Comparison of ENCODE assay signal across 18 cellular contexts in genomic region chr1:173915596-173915995, GRCh38. TPM values are rescaled to one million over a fixed set of nuclear protein-coding genes. Genes with fewer than 3 reads are reported as not detected.
DNase-seq lines count a peak whose midpoint lies in the region; ATAC-seq and TF ChIP-seq lines count a peak whose summit lies in the region.
"Had no signal": no experiment of that assay in that cellular context is flagged by ENCODE, and none has a peak within 500 bp of the region (broad histone marks: within the 10 kb centered on the region; RNA-seq: fewer than 3 reads in every experiment).

No MANE protein-coding gene starts in this region.

- no peak overlapping the region for H3K4me3 Mint-ChIP-seq in stimulated activated effector memory CD8-positive, alpha-beta T cell treated with anti-CD3 and anti-CD28 coated beads, Interleukin-12 subunit alpha, Interleukin-12 subunit beta, amount 100 ng/mL, for 72 hours
- H3K4me3 Mint-ChIP-seq: CD14-positive monocyte; CD8-positive, alpha-beta T cell had no signal

- ATAC-seq in HCT116 (no peak), GM18861 (IDR thresholded peaks at IDR 0.05; ENCODE audit: unreplicated experiment) (no peak)
- no peak for ATAC-seq in stimulated activated effector memory CD8-positive, alpha-beta T cell treated with anti-CD3 and anti-CD28 coated beads, Interleukin-12 subunit alpha, Interleukin-12 subunit beta, amount 100 ng/mL, for 72 hours
- ATAC-seq: CD8-positive, alpha-beta T cell had no signal

- H3K9me3 ChIP-seq in HCT116 (ENCODE audit: control insufficient read depth in 1 of 2, insufficient read depth in 1 of 2, low read depth in 1 of 2, low read length in 2 of 2) (no peaks in the 10 kb centered on the region), adipocyte (ENCODE audit: control insufficient read depth, low read length) (no peaks in the 10 kb centered on the region)
- H3K9me3 ChIP-seq: BE2C, HAP-1 had no signal

- H3K4me3 ChIP-seq in HCT116 (replicated peaks in 1 of 2; ENCODE audit: low read depth in 1 of 2, low read length in 2 of 2) (no peak overlapping the region), adipocyte (ENCODE audit: low read length) (no peak overlapping the region)
- H3K4me3 ChIP-seq: HAP-1 had no signal

- H4K20me1 ChIP-seq in HCT116 (ENCODE audit: insufficient read depth): no peaks in the 10 kb centered on the region

- TF ChIP-seq POLR2A in HCT116 (IDR thresholded peaks at IDR 0.05; ENCODE audit: borderline replicate concordance, extremely low read depth, insufficient read depth, insufficient read length): no peak

- H3K9ac ChIP-seq in HCT116 (ENCODE audit: low read length) (no peak overlapping the region), adipocyte (ENCODE audit: low read length) (no peak overlapping the region)

- DNase-seq in HCT116 (ENCODE audit: low read depth, low spot score): no peak
- DNase-seq in adipocyte (ENCODE audit: low read depth): peak; percentile 10
- peak; percentile 41 for DNase-seq in left kidney (ENCODE audit: low read depth, low spot score)
- no peak for DNase-seq in stimulated activated effector memory CD8-positive, alpha-beta T cell treated with anti-CD3 and anti-CD28 coated beads, Interleukin-12 subunit alpha, Interleukin-12 subunit beta, amount 100 ng/mL, for 72 hours (ENCODE audit: low spot score in 2 of 2)
- DNase-seq in cardiac septum (ENCODE audit: low spot score): no peak
- no peak for DNase-seq in NCI-H1436 (lab: John Stamatoyannopoulos, UW)
- DNase-seq: BE2C; CD8-positive, alpha-beta T cell; COR-L47; DMS153; DMS79 treated with DMSO at 0.1 percent for 48 hours; EL; GDM1 had no signal

- H2AFZ ChIP-seq in HCT116 (ENCODE audit: low read depth, low read length, poor library complexity, severe bottlenecking): no peak overlapping the region

- no peaks in the 10 kb centered on the region for H3K27me3 ChIP-seq in HCT116 (ENCODE audit: insufficient read depth, low read length)
- H3K27me3 ChIP-seq in adipocyte (replicated peaks; ENCODE audit: control insufficient read depth, insufficient read depth, low read length): no peaks in the 10 kb centered on the region
- H3K27me3 ChIP-seq: BE2C had no signal

- no peaks in the 10 kb centered on the region for H3K79me2 ChIP-seq in HCT116 (ENCODE audit: insufficient read depth, low read length)

- no peaks in the 10 kb centered on the region for H3K9me2 ChIP-seq in HCT116 (ENCODE audit: insufficient read depth)

- RAD21 ChIA-PET in HCT116 (lab: Charles Lee; ENCODE audit: low non-redundant PET in 1 of 2, low total read pairs in 2 of 2, uncharacterized antibody in 2 of 2, unreplicated experiment in 2 of 2): no interaction called here

- CTCF ChIA-PET in HCT116 (lab: Charles Lee): no interaction called here

- no TSS peak for BruUV-seq in HCT116 (replicated peaks; lab: Mats Ljungman, UMichigan)

- no peaks in the 10 kb centered on the region for H3K36me3 Mint-ChIP-seq in stimulated activated effector memory CD8-positive, alpha-beta T cell treated with anti-CD3 and anti-CD28 coated beads, Interleukin-12 subunit alpha, Interleukin-12 subunit beta, amount 100 ng/mL, for 72 hours
- H3K36me3 Mint-ChIP-seq: CD14-positive monocyte; CD8-positive, alpha-beta T cell had no signal

- no peaks in the 10 kb centered on the region for H3K4me1 ChIP-seq in HCT116 (ENCODE audit: control insufficient read depth in 1 of 2, insufficient read depth in 2 of 2, low read length in 2 of 2)
- H3K4me1 ChIP-seq in adipocyte (ENCODE audit: control insufficient read depth, insufficient read depth, low read length): no peaks in the 10 kb centered on the region
- H3K4me1 ChIP-seq: BE2C, HAP-1 had no signal

- H3K27ac ChIP-seq in HCT116 (ENCODE audit: low read depth, low read length): no peak overlapping the region
- H3K27ac ChIP-seq: HL-60 had no signal

- no peaks in the 10 kb centered on the region for H3K9me3 Mint-ChIP-seq in stimulated activated effector memory CD8-positive, alpha-beta T cell treated with anti-CD3 and anti-CD28 coated beads, Interleukin-12 subunit alpha, Interleukin-12 subunit beta, amount 100 ng/mL, for 72 hours
- H3K9me3 Mint-ChIP-seq: CD8-positive, alpha-beta T cell had no signal

- H3K4me1 Mint-ChIP-seq in stimulated activated effector memory CD8-positive, alpha-beta T cell treated with anti-CD3 and anti-CD28 coated beads, Interleukin-12 subunit alpha, Interleukin-12 subunit beta, amount 100 ng/mL, for 72 hours: no peaks in the 10 kb centered on the region
- H3K4me1 Mint-ChIP-seq: CD14-positive monocyte had no signal

- POLR2A ChIA-PET in HCT116 (lab: Charles Lee): no interaction called here

- intact Hi-C loops in HCT116 (cut with micrococcal nuclease): no loop called here
- intact Hi-C loops in cardiac septum (cut with DNase I): no loop called here

- TF ChIP-seq CTCF in HCT116 (IDR thresholded peaks at IDR 0.05 in 2 of 3, conservative IDR thresholded peaks at IDR 0.05 in 1 of 3; ENCODE audit: borderline replicate concordance in 1 of 3, insufficient read depth in 1 of 3, low read depth in 2 of 3, low read length in 2 of 3): no peak

- H3K27ac Mint-ChIP-seq in stimulated activated effector memory CD8-positive, alpha-beta T cell treated with anti-CD3 and anti-CD28 coated beads, Interleukin-12 subunit alpha, Interleukin-12 subunit beta, amount 100 ng/mL, for 72 hours: peak overlapping the region; percentile 55
- H3K27ac Mint-ChIP-seq: CD8-positive, alpha-beta T cell had no signal

- H3K4me2 ChIP-seq in HCT116 (ENCODE audit: low read length): no peak overlapping the region

- TF ChIP-seq RAD21 in HCT116 (IDR thresholded peaks at IDR 0.05; ENCODE audit: low read depth): no peak

- H3K36me3 ChIP-seq in HCT116 (ENCODE audit: control insufficient read depth in 1 of 2, insufficient read depth in 2 of 2, low read length in 2 of 2): no peaks in the 10 kb centered on the region
- no peaks in the 10 kb centered on the region for H3K36me3 ChIP-seq in adipocyte (ENCODE audit: control insufficient read depth, insufficient read depth, low read length, severe bottlenecking)
- H3K36me3 ChIP-seq: BE2C, HAP-1 had no signal

TF ChIP-seq in HCT116, 20 proteins besides CTCF, POLR2A, EP300 and RAD21:
- no peak for TF ChIP-seq ZBTB33 (IDR thresholded peaks at IDR 0.05; ENCODE audit: extremely low read depth, insufficient replicate concordance, low read length)
- TF ChIP-seq, protein P1, sequence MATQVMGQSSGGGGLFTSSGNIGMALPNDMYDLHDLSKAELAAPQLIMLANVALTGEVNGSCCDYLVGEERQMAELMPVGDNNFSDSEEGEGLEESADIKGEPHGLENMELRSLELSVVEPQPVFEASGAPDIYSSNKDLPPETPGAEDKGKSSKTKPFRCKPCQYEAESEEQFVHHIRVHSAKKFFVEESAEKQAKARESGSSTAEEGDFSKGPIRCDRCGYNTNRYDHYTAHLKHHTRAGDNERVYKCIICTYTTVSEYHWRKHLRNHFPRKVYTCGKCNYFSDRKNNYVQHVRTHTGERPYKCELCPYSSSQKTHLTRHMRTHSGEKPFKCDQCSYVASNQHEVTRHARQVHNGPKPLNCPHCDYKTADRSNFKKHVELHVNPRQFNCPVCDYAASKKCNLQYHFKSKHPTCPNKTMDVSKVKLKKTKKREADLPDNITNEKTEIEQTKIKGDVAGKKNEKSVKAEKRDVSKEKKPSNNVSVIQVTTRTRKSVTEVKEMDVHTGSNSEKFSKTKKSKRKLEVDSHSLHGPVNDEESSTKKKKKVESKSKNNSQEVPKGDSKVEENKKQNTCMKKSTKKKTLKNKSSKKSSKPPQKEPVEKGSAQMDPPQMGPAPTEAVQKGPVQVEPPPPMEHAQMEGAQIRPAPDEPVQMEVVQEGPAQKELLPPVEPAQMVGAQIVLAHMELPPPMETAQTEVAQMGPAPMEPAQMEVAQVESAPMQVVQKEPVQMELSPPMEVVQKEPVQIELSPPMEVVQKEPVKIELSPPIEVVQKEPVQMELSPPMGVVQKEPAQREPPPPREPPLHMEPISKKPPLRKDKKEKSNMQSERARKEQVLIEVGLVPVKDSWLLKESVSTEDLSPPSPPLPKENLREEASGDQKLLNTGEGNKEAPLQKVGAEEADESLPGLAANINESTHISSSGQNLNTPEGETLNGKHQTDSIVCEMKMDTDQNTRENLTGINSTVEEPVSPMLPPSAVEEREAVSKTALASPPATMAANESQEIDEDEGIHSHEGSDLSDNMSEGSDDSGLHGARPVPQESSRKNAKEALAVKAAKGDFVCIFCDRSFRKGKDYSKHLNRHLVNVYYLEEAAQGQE (IDR thresholded peaks at IDR 0.05; ENCODE audit: low read depth): peak; percentile 9; the same call in 1 of the 2 replicates
TF ChIP-seq in HCT116: peak in this region for 1.

RNA-seq across cellular contexts. Expression of gene SERPINC1, which starts 1.5 kb away (rescaled TPM):
- total RNA-seq in HCT116 (2021; ENCODE audit: unreplicated experiment) (0.61 TPM), cardiac septum (0.40 TPM)
- 0.05 TPM in 2 replicates for polyA plus RNA-seq in HCT116 (2012)
- total RNA-seq: CD8-positive, alpha-beta T cell; H1 had no signal
- polyA plus RNA-seq: CD14-positive monocyte had no signal

RNA-seq across cellular contexts. Expression of gene ZBTB37, which starts 47.4 kb away (rescaled TPM):
- total RNA-seq in HCT116 (2021; ENCODE audit: unreplicated experiment) (9.5 TPM), cardiac septum (14.3 TPM)
- polyA plus RNA-seq in HCT116 (2012): 1.2 and 1.5 TPM in 2 replicates

RNA-seq across cellular contexts. Expression of gene GAS5, which starts 47.8 kb away (rescaled TPM):
- total RNA-seq in HCT116 (2021; ENCODE audit: unreplicated experiment) (798 TPM), cardiac septum (58.0 TPM)
- polyA plus RNA-seq in HCT116 (2012): 1,128 and 1,575 TPM in 2 replicates

Comparison
In these comparisons a context has a peak if more than half of its experiments do, and no peak if none do; other contexts are left out.
1. DNase-seq: peak in adipocyte (single experiment) and left kidney (single experiment); none in HCT116 (single experiment), stimulated activated effector memory CD8-positive, alpha-beta T cell treated with anti-CD3 and anti-CD28 coated beads, Interleukin-12 subunit alpha, Interleukin-12 subunit beta, amount 100 ng/mL, for 72 hours (0 of 2), cardiac septum (single experiment) and NCI-H1436 (single experiment).
2. RNA of gene GAS5, which starts 47.8 kb away (total RNA-seq): 798 TPM in HCT116 (single experiment); 58.0 TPM in cardiac septum (single experiment); every median in the first group is over 10 times any median in the second.